28 cellular contexts compared by ENCODE assay signal in genomic region chr6:1765160-1765900, GRCh38.
A peak's percentile ranks its signal among the peaks of the same experiment; 100 is the strongest.
DNase-seq lines count a peak whose midpoint lies in the region; ATAC-seq and TF ChIP-seq lines count a peak whose summit lies in the region.
"Had no signal": no experiment of that assay in that cellular context is flagged by ENCODE, and none has a peak within 500 bp of the region (broad histone marks: within the 10 kb centered on the region; RNA-seq: fewer than 3 reads in every experiment).

No MANE protein-coding gene starts in this region.

- no peaks in the 10 kb centered on the region for H3K27me3 Mint-ChIP-seq in activated naive CD4-positive, alpha-beta T cell treated with anti-CD3 and anti-CD28 coated beads for 36 hours (ENCODE audit: low read depth)
- no peaks in the 10 kb centered on the region for H3K27me3 Mint-ChIP-seq in chondrocyte (ENCODE audit: low read depth)
- H3K27me3 Mint-ChIP-seq in nephron (ENCODE audit: low read depth): peaks cover 16% of the 10 kb centered on the region
- H3K27me3 Mint-ChIP-seq: CD8-positive, alpha-beta memory T cell had no signal

- no peaks in the 10 kb centered on the region for H3K36me3 ChIP-seq in tibial artery
- no peaks in the 10 kb centered on the region for H3K36me3 ChIP-seq in WERI-Rb-1
- H3K36me3 ChIP-seq: BE2C had no signal

- no peaks in the 10 kb centered on the region for H3K9me3 ChIP-seq in tibial artery
- H3K9me3 ChIP-seq in WERI-Rb-1 (ENCODE audit: severe bottlenecking): no peaks in the 10 kb centered on the region
- H3K9me3 ChIP-seq: BE2C had no signal

- CTCF ChIA-PET in activated naive CD4-positive, alpha-beta T cell treated with anti-CD3 and anti-CD28 coated beads for 36 hours (lab: Charles Lee): interaction anchor here (1.1 kb wide), 1 partner anchor 159 kb away, joined by 4 read pairs; no protein-coding TSS in a partner anchor

- no peak for ATAC-seq in activated naive CD4-positive, alpha-beta T cell treated with anti-CD3 and anti-CD28 coated beads, Interleukin-2, amount 50 U/mL, for 72 hours
- ATAC-seq: GM12878 had no signal

- peaks cover 7% of the 10 kb centered on the region for H3K36me3 Mint-ChIP-seq in activated naive CD4-positive, alpha-beta T cell treated with anti-CD3 and anti-CD28 coated beads for 36 hours (ENCODE audit: low read depth)
- H3K36me3 Mint-ChIP-seq in activated naive CD4-positive, alpha-beta T cell treated with anti-CD3 and anti-CD28 coated beads, Interleukin-2, amount 50 U/mL, for 72 hours: no peaks in the 10 kb centered on the region
- H3K36me3 Mint-ChIP-seq in chondrocyte (ENCODE audit: low read depth) (no peaks in the 10 kb centered on the region), nephron (ENCODE audit: low read depth) (no peaks in the 10 kb centered on the region)

- DNase-seq in activated naive CD4-positive, alpha-beta T cell treated with anti-CD3 and anti-CD28 coated beads for 36 hours: no peak
- no peak for DNase-seq in activated naive CD4-positive, alpha-beta T cell treated with anti-CD3 and anti-CD28 coated beads, Interleukin-2, amount 50 U/mL, for 72 hours (ENCODE audit: low spot score in 2 of 2)
- DNase-seq in chondrocyte (ENCODE audit: low spot score) (no peak), tibial artery (no peak), WERI-Rb-1 (no peak), pons (ENCODE audit: low spot score) (no peak)
- DNase-seq: ACHN; BE2C; CD8-positive, alpha-beta memory T cell; DMS 273 treated with DMSO at 0.1 percent for 48 hours; DMS79; EL; GDM1; GOT3; HCEC 1CT; IMR-90; MM.1S; NCI-H2081; NCI-H2227 treated with DMSO at 0.1 percent for 48 hours; NCI-H510A; NCI-H69; RPMI8226; SHP77 treated with DMSO at 0.1 percent for 48 hours had no signal

- intact Hi-C loops in activated naive CD4-positive, alpha-beta T cell treated with anti-CD3 and anti-CD28 coated beads for 36 hours (cut with micrococcal nuclease): no loop called here
- intact Hi-C loops in tibial artery (cut with DNase I; ENCODE audit: low total_unique reads): no loop called here

- peak overlapping the region; percentile 70 for H3K27ac Mint-ChIP-seq in activated naive CD4-positive, alpha-beta T cell treated with anti-CD3 and anti-CD28 coated beads for 36 hours
- H3K27ac Mint-ChIP-seq in activated naive CD4-positive, alpha-beta T cell treated with anti-CD3 and anti-CD28 coated beads, Interleukin-2, amount 50 U/mL, for 72 hours: peak overlapping the region in 1 of 2 donors; percentile 2
- peak overlapping the region; percentile 42 for H3K27ac Mint-ChIP-seq in chondrocyte (ENCODE audit: unreplicated experiment)
- H3K27ac Mint-ChIP-seq in nephron: peak overlapping the region; percentile 28 to 56 (median 37)
- H3K27ac Mint-ChIP-seq: CD14-positive monocyte; CD8-positive, alpha-beta memory T cell had no signal

- H3K9me3 Mint-ChIP-seq in activated naive CD4-positive, alpha-beta T cell treated with anti-CD3 and anti-CD28 coated beads for 36 hours: no peaks in the 10 kb centered on the region
- H3K9me3 Mint-ChIP-seq in activated naive CD4-positive, alpha-beta T cell treated with anti-CD3 and anti-CD28 coated beads, Interleukin-2, amount 50 U/mL, for 72 hours: no peaks in the 10 kb centered on the region
- H3K9me3 Mint-ChIP-seq in chondrocyte (ENCODE audit: low read depth): no peaks in the 10 kb centered on the region
- H3K9me3 Mint-ChIP-seq in nephron: no peaks in the 10 kb centered on the region
- H3K9me3 Mint-ChIP-seq: CD8-positive, alpha-beta memory T cell had no signal

- peaks cover 0 to 51% (median 33%) of the 10 kb centered on the region in 4 donors for H3K4me1 ChIP-seq in tibial artery

- H3K27ac ChIP-seq in tibial artery: peak overlapping the region; percentile 75 to 76
- H3K27ac ChIP-seq in WERI-Rb-1: no peak overlapping the region
- H3K27ac ChIP-seq: 22Rv1, KMS-11 had no signal

- H3K27me3 ChIP-seq in tibial artery (no peaks in the 10 kb centered on the region), WERI-Rb-1 (ENCODE audit: insufficient read depth, low read depth, severe bottlenecking) (no peaks in the 10 kb centered on the region)
- H3K27me3 ChIP-seq: BE2C had no signal

- H3K4me3 ChIP-seq in tibial artery (peak overlapping the region; percentile 6 to 33), WERI-Rb-1 (ENCODE audit: low read depth, low read length) (no peak overlapping the region)
- H3K4me3 ChIP-seq: GM12878 had no signal

- no peak overlapping the region for H3K4me3 Mint-ChIP-seq in activated naive CD4-positive, alpha-beta T cell treated with anti-CD3 and anti-CD28 coated beads for 36 hours
- H3K4me3 Mint-ChIP-seq in chondrocyte (ENCODE audit: unreplicated experiment): no peak overlapping the region
- H3K4me3 Mint-ChIP-seq in nephron: no peak overlapping the region
- H3K4me3 Mint-ChIP-seq: CD14-positive monocyte; CD8-positive, alpha-beta memory T cell had no signal

- TF ChIP-seq CTCF in chondrocyte (IDR thresholded peaks at IDR 0.05) (no peak), nephron (IDR thresholded peaks at IDR 0.05; ENCODE audit: unreplicated experiment in 3 of 3) (no peak), tibial artery (IDR thresholded peaks at IDR 0.05) (no peak), WERI-Rb-1 (IDR thresholded peaks at IDR 0.05; ENCODE audit: low read depth, low read length) (no peak)

- H3K4me1 Mint-ChIP-seq in activated naive CD4-positive, alpha-beta T cell treated with anti-CD3 and anti-CD28 coated beads for 36 hours (ENCODE audit: low read depth): peaks cover 8% of the 10 kb centered on the region
- H3K4me1 Mint-ChIP-seq in chondrocyte (ENCODE audit: low read depth) (peaks cover 83% of the 10 kb centered on the region), nephron (peaks cover 46% of the 10 kb centered on the region)
